Comparison of ENCODE assay signal across 28 cellular contexts in the genomic region with DNA sequence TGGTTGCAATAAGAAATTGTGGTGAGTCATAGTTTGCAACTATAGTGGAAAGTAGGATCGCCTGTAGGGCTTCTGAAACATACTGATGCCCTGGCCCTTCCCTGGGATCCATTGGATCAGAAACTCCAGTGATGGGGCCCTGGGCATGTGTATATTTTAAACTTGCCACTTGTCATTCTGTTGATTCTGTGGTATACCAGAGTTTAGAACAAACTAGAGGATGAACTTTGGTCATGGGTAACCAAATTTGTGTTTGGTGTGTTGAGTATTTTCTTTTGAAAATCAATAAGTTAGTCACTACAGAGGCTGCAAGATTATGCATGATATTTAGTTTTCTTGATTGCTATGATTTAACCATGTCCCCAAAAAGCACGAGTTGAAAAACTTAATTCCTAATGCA.
DNase-seq lines count a peak whose midpoint lies in the region; ATAC-seq, FAIRE-seq and TF ChIP-seq lines count a peak whose summit lies in the region.
"Had no signal": no experiment of that assay in that cellular context is flagged by ENCODE, and none has a peak within 500 bp of the region (broad histone marks: within the 10 kb centered on the region; RNA-seq: fewer than 3 reads in every experiment).

No MANE protein-coding gene starts in this region.

- WGBS in liver: 64% methylated on average over 2 of the region's 2 CpGs

- peaks cover 27% of the 10 kb centered on the region for H3K9me3 Mint-ChIP-seq in osteocyte (ENCODE audit: unreplicated experiment)

- ATAC-seq in left lobe of liver: peak; percentile 39

- no peaks in the 10 kb centered on the region for H3K4me1 Mint-ChIP-seq in osteocyte (ENCODE audit: unreplicated experiment)
- H3K4me1 Mint-ChIP-seq: CD14-positive monocyte; CD4-positive, alpha-beta memory T cell; CD4-positive, CD25-positive, alpha-beta regulatory T cell; CD8-positive, alpha-beta memory T cell had no signal

- no peak for FAIRE-seq in bronchial epithelial cell (lab: Jason Lieb, UNC)
- FAIRE-seq: A204.1, G401.6, GM12891, GM19239 had no signal

- H3K9me3 ChIP-seq in liver (ENCODE audit: control insufficient read depth in 4 of 4, low read length in 3 of 4): peaks cover 14 to 23% (median 23%) of the 10 kb centered on the region in 4 donors
- H3K9me3 ChIP-seq: BE2C had no signal

- no peak for TF ChIP-seq CTCF in bronchial epithelial cell (IDR thresholded peaks at IDR 0.05; ENCODE audit: insufficient read depth, low read length, severe bottlenecking)
- TF ChIP-seq CTCF in liver (IDR thresholded peaks at IDR 0.05; ENCODE audit: low read depth, low read length, missing input control): no peak
- TF ChIP-seq CTCF in foreskin fibroblast (IDR thresholded peaks at IDR 0.05; ENCODE audit: low read depth, low read length): no peak
- no peak for TF ChIP-seq CTCF in osteocyte (IDR thresholded peaks at IDR 0.05)

- H3K27ac ChIP-seq in liver (ENCODE audit: low read depth in 1 of 2, low read length in 2 of 2): no peak overlapping the region
- H3K27ac ChIP-seq: BLaER1 had no signal

- H3K36me3 ChIP-seq in bronchial epithelial cell (ENCODE audit: control insufficient read depth, insufficient read depth, low read length): no peaks in the 10 kb centered on the region
- H3K36me3 ChIP-seq in liver (ENCODE audit: control insufficient read depth in 4 of 4, insufficient read depth in 3 of 4, low read depth in 1 of 4, low read length in 3 of 4): no peaks in the 10 kb centered on the region
- H3K36me3 ChIP-seq: BE2C, BLaER1 had no signal

- peaks cover 0 to 9% (median 1%) of the 10 kb centered on the region in 4 donors for H3K4me1 ChIP-seq in liver (ENCODE audit: control insufficient read depth in 4 of 4, insufficient read depth in 4 of 4, low read length in 3 of 4)
- H3K4me1 ChIP-seq: BE2C, BLaER1 had no signal

- H3K27me3 ChIP-seq in bronchial epithelial cell (ENCODE audit: control insufficient read depth, insufficient read depth, low read length) (no peaks in the 10 kb centered on the region), liver (ENCODE audit: control insufficient read depth in 4 of 4, insufficient read depth in 4 of 4, low read length in 3 of 4) (no peaks in the 10 kb centered on the region)
- H3K27me3 ChIP-seq: BE2C, BLaER1 had no signal

- H3K4me3 ChIP-seq in bronchial epithelial cell (ENCODE audit: low read depth, low read length) (no peak overlapping the region), liver (ENCODE audit: low read depth in 1 of 3, low read length in 3 of 3) (peak overlapping the region in 1 of 3 donors; percentile 25), foreskin fibroblast (ENCODE audit: low read depth in 1 of 2, low read length in 2 of 2) (no peak overlapping the region)
- H3K4me3 ChIP-seq: BLaER1 had no signal

- H3K36me3 Mint-ChIP-seq in osteocyte (ENCODE audit: unreplicated experiment): no peaks in the 10 kb centered on the region
- H3K36me3 Mint-ChIP-seq: CD14-positive monocyte; CD4-positive, CD25-positive, alpha-beta regulatory T cell; CD8-positive, alpha-beta memory T cell had no signal

- no peak for TF ChIP-seq RAD21 in liver (IDR thresholded peaks at IDR 0.05)

- no peak overlapping the region for H3K27ac Mint-ChIP-seq in osteocyte (ENCODE audit: unreplicated experiment)
- H3K27ac Mint-ChIP-seq: CD14-positive monocyte; CD4-positive, alpha-beta memory T cell; CD4-positive, CD25-positive, alpha-beta regulatory T cell; CD8-positive, alpha-beta memory T cell had no signal

- no peak overlapping the region for H3K4me3 Mint-ChIP-seq in osteocyte (ENCODE audit: unreplicated experiment)
- H3K4me3 Mint-ChIP-seq: CD14-positive monocyte; CD4-positive, alpha-beta memory T cell; CD4-positive, CD25-positive, alpha-beta regulatory T cell; CD8-positive, alpha-beta memory T cell had no signal

- peaks cover 7% of the 10 kb centered on the region for H3K27me3 Mint-ChIP-seq in osteocyte (ENCODE audit: unreplicated experiment)
- H3K27me3 Mint-ChIP-seq: CD4-positive, alpha-beta memory T cell; CD4-positive, CD25-positive, alpha-beta regulatory T cell; CD8-positive, alpha-beta memory T cell had no signal

- DNase-seq in bronchial epithelial cell (ENCODE audit: low read depth): peak; percentile 7
- DNase-seq in left lobe of liver (ENCODE audit: low spot score): no peak
- no peak for DNase-seq in NCI-H1417 treated with DMSO at 0.1 percent for 48 hours (lab: John Stamatoyannopoulos, UW)
- DNase-seq in RKO (ENCODE audit: low spot score): no peak
- no peak for DNase-seq in foreskin fibroblast
- no peak for DNase-seq in osteocyte (ENCODE audit: extremely low spot score, unreplicated experiment)
- DNase-seq: 8988T; ACHN; BE2C; C1 segment of cervical spinal cord; CD4-positive, alpha-beta memory T cell; CD4-positive, CD25-positive, alpha-beta regulatory T cell; CD8-positive, alpha-beta memory T cell; COR-L47; DMS 273 treated with DMSO at 0.1 percent for 48 hours; DMS153; DMS53; DMS79; DND-41; EL; GF-D8 had no signal

- H3K9ac ChIP-seq in liver (ENCODE audit: low read depth in 1 of 2, low read length in 2 of 2): no peak overlapping the region
- H3K9ac ChIP-seq: BLaER1 had no signal

TF ChIP-seq in liver, 16 proteins besides CTCF, POLR2A, EP300 and RAD21:
- TF ChIP-seq, protein P1, sequence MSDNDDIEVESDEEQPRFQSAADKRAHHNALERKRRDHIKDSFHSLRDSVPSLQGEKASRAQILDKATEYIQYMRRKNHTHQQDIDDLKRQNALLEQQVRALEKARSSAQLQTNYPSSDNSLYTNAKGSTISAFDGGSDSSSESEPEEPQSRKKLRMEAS (IDR thresholded peaks at IDR 0.05): no peak
- TF ChIP-seq HNF4A (conservative IDR thresholded peaks at IDR 0.05): peak; percentile 39 to 40
